Comparison of ENCODE assay signal across 1 cellular context in the genomic region with DNA sequence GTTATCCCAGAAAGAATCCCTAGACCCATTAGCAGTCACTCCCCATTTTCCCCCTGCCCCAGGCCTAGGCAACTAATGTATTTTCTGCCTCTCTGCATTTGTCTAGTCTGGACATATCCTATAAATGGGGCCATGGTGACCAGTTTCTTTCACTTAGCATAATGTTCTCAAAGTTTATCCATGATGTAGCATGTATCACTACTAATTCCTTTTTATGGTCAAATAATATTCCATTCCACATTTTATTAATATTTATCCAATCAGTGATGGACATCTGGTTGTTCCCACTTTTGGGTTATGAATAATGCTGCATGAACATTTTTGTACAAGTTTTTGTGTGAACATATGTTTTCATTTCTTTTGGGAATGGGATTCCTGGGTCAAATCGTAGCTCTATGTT.
TF ChIP-seq lines count a peak whose summit lies in the region.

No MANE protein-coding gene starts in this region.

TF ChIP-seq in HepG2, 621 proteins besides CTCF, POLR2A, EP300 and RAD21 (continued from another document):
- no peak for TF ChIP-seq PBX3 (CRISPR knock-in tag; IDR thresholded peaks at IDR 0.05; ENCODE audit: borderline replicate concordance)
- no peak for TF ChIP-seq ZNF333 (CRISPR knock-in tag; IDR thresholded peaks at IDR 0.05; ENCODE audit: borderline replicate concordance)
- TF ChIP-seq, protein P1, sequence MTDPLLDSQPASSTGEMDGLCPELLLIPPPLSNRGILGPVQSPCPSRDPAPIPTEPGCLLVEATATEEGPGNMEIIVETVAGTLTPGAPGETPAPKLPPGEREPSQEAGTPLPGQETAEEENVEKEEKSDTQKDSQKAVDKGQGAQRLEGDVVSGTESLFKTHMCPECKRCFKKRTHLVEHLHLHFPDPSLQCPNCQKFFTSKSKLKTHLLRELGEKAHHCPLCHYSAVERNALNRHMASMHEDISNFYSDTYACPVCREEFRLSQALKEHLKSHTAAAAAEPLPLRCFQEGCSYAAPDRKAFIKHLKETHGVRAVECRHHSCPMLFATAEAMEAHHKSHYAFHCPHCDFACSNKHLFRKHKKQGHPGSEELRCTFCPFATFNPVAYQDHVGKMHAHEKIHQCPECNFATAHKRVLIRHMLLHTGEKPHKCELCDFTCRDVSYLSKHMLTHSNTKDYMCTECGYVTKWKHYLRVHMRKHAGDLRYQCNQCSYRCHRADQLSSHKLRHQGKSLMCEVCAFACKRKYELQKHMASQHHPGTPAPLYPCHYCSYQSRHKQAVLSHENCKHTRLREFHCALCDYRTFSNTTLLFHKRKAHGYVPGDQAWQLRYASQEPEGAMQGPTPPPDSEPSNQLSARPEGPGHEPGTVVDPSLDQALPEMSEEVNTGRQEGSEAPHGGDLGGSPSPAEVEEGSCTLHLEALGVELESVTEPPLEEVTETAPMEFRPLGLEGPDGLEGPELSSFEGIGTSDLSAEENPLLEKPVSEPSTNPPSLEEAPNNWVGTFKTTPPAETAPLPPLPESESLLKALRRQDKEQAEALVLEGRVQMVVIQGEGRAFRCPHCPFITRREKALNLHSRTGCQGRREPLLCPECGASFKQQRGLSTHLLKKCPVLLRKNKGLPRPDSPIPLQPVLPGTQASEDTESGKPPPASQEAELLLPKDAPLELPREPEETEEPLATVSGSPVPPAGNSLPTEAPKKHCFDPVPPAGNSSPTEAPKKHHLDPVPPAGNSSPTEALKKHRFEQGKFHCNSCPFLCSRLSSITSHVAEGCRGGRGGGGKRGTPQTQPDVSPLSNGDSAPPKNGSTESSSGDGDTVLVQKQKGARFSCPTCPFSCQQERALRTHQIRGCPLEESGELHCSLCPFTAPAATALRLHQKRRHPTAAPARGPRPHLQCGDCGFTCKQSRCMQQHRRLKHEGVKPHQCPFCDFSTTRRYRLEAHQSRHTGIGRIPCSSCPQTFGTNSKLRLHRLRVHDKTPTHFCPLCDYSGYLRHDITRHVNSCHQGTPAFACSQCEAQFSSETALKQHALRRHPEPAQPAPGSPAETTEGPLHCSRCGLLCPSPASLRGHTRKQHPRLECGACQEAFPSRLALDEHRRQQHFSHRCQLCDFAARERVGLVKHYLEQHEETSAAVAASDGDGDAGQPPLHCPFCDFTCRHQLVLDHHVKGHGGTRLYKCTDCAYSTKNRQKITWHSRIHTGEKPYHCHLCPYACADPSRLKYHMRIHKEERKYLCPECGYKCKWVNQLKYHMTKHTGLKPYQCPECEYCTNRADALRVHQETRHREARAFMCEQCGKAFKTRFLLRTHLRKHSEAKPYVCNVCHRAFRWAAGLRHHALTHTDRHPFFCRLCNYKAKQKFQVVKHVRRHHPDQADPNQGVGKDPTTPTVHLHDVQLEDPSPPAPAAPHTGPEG (CRISPR knock-in tag; IDR thresholded peaks at IDR 0.05) = no peak
- TF ChIP-seq ZNF318 (CRISPR knock-in tag; IDR thresholded peaks at IDR 0.05) = no peak
- no peak for TF ChIP-seq TAF1 (CRISPR knock-in tag; IDR thresholded peaks at IDR 0.05)
- TF ChIP-seq ZFP37 (CRISPR knock-in tag; IDR thresholded peaks at IDR 0.05; ENCODE audit: borderline replicate concordance) = no peak
- TF ChIP-seq ZZZ3 (CRISPR knock-in tag; IDR thresholded peaks at IDR 0.05; ENCODE audit: borderline replicate concordance) = no peak
- no peak for TF ChIP-seq ZC3H13 (CRISPR knock-in tag; IDR thresholded peaks at IDR 0.05)
- no peak for TF ChIP-seq SRY (CRISPR knock-in tag; IDR thresholded peaks at IDR 0.05)
- no peak for TF ChIP-seq ZEB1 (IDR thresholded peaks at IDR 0.05; ENCODE audit: insufficient replicate concordance, low read depth)
- TF ChIP-seq, protein P2, sequence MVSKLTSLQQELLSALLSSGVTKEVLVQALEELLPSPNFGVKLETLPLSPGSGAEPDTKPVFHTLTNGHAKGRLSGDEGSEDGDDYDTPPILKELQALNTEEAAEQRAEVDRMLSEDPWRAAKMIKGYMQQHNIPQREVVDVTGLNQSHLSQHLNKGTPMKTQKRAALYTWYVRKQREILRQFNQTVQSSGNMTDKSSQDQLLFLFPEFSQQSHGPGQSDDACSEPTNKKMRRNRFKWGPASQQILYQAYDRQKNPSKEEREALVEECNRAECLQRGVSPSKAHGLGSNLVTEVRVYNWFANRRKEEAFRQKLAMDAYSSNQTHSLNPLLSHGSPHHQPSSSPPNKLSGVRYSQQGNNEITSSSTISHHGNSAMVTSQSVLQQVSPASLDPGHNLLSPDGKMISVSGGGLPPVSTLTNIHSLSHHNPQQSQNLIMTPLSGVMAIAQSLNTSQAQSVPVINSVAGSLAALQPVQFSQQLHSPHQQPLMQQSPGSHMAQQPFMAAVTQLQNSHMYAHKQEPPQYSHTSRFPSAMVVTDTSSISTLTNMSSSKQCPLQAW (CRISPR knock-in tag; IDR thresholded peaks at IDR 0.05) = no peak
